ENCODE assay signal across 1 cellular context in genomic region chrX:153275418-153275817, GRCh38. TPM values are rescaled to one million over a fixed set of nuclear protein-coding genes. Genes with fewer than 3 reads are reported as not detected.
"Had no signal": no experiment of that assay in that cellular context is flagged by ENCODE, and none has a peak within 500 bp of the region (broad histone marks: within the 10 kb centered on the region; RNA-seq: fewer than 3 reads in every experiment).

No MANE protein-coding gene starts in this region.

RNA-seq across cellular contexts. Expression of gene PNMA6F, which starts 46.1 kb away (rescaled TPM):
- total RNA-seq: GM12878 had no signal
- polyA plus RNA-seq: GM12878 had no signal
